13 cellular contexts compared by ENCODE assay signal in the genomic region with DNA sequence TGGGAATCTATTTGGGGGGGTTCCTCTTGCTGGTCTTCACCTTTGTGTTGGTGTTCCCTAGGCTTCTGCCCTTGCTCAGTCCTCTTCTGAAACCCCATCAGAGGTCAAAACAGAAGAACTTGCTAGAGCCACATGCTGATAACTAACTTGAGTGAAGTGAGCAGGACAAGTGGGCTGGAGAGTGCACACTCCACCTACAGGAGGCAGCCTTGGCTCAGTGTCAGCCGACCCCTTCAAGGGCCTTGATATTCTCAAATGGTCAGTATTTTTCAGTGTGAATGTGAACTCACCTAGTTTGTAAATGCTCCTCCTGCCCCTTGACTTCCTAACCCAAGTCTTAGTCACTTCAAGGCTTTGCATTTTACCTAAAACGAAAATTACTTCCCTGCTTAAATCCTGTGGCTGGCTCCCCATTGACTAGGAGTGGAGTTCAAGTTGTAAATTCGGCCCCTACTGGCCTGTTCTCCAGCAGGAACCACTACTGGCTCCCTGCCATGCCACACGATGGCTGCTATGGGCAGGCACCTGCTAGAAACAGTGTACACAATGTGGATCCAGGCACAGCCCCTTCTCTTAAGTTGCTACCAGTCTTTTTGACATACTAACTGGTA. TPM values are rescaled to one million over a fixed set of nuclear protein-coding genes. Genes with fewer than 3 reads are reported as not detected.
A peak's percentile ranks its signal among the peaks of the same experiment; 100 is the strongest.
DNase-seq lines count a peak whose midpoint lies in the region; ATAC-seq and TF ChIP-seq lines count a peak whose summit lies in the region.
"Had no signal": no experiment of that assay in that cellular context is flagged by ENCODE, and none has a peak within 500 bp of the region (broad histone marks: within the 10 kb centered on the region; RNA-seq: fewer than 3 reads in every experiment).

No MANE protein-coding gene starts in this region.

- TF ChIP-seq CTCF in GM12865 (IDR thresholded peaks at IDR 0.05; ENCODE audit: insufficient read depth, low read depth, low read length, missing control alignments) (peak; percentile 30), lower lobe of right lung (IDR thresholded peaks at IDR 0.05) (peak; percentile 16), ascending aorta (IDR thresholded peaks at IDR 0.05) (no peak), Calu3 (IDR thresholded peaks at IDR 0.05; ENCODE audit: unreplicated experiment) (no peak)

- no TSS peak for BruUV-seq in Calu3 (replicated peaks; lab: Mats Ljungman, UMichigan)

- ATAC-seq in lower lobe of right lung (peak; percentile 42 to 44), HG03432 (IDR thresholded peaks at IDR 0.05; ENCODE audit: unreplicated experiment) (no peak)

- H3K4me1 ChIP-seq in lower lobe of right lung (no peaks in the 10 kb centered on the region), ascending aorta (peaks cover 0 to 2% of the 10 kb centered on the region in 2 donors)

- H3K27ac ChIP-seq in lower lobe of right lung (no peak overlapping the region), ascending aorta (no peak overlapping the region)
- H3K27ac ChIP-seq: PC-9, tibial artery, VCaP had no signal

- H3K27ac Mint-ChIP-seq in Calu3 (ENCODE audit: unreplicated experiment), result no peak overlapping the region

- H3K9me3 Mint-ChIP-seq in Calu3 (ENCODE audit: low read depth, unreplicated experiment), result no peaks in the 10 kb centered on the region

- DNase-seq in GM12865 (ENCODE audit: low read depth), result peak; percentile 48
- peak; percentile 58 for DNase-seq in HuH-7 (ENCODE audit: low spot score)
- peak; percentile 21 for DNase-seq in amniotic epithelial cell (ENCODE audit: low read depth)
- DNase-seq in lower lobe of right lung, result peak; percentile 53
- no peak for DNase-seq in ascending aorta (ENCODE audit: low spot score in 2 of 2)
- DNase-seq in NCI-H187 (lab: John Stamatoyannopoulos, UW), result no peak
- no peak for DNase-seq in Calu3
- DNase-seq: foreskin melanocyte, PC-9, tibial artery had no signal

- H3K27me3 ChIP-seq in lower lobe of right lung (ENCODE audit: low read depth) (peaks cover 5% of the 10 kb centered on the region), ascending aorta (no peaks in the 10 kb centered on the region)

- no peak overlapping the region for H3K4me3 Mint-ChIP-seq in Calu3 (ENCODE audit: low read depth, unreplicated experiment)

- H3K27me3 Mint-ChIP-seq in Calu3 (ENCODE audit: unreplicated experiment), result peaks cover 13% of the 10 kb centered on the region

- no peaks in the 10 kb centered on the region for H3K4me1 Mint-ChIP-seq in Calu3 (ENCODE audit: low read depth, unreplicated experiment)

- H3K36me3 ChIP-seq in lower lobe of right lung, result no peaks in the 10 kb centered on the region
- H3K36me3 ChIP-seq in ascending aorta, result no peaks in the 10 kb centered on the region
- H3K36me3 ChIP-seq: tibial artery had no signal

- peaks cover 11% of the 10 kb centered on the region for H3K36me3 Mint-ChIP-seq in Calu3 (ENCODE audit: insufficient read depth, unreplicated experiment)

- CTCF ChIA-PET in Calu3 (lab: Charles Lee), result no interaction called here

- no peaks in the 10 kb centered on the region for H3K9me3 ChIP-seq in lower lobe of right lung
- H3K9me3 ChIP-seq in ascending aorta, result no peaks in the 10 kb centered on the region
- H3K9me3 ChIP-seq: tibial artery had no signal

- intact Hi-C loops in lower lobe of right lung (cut with DNase I) (no loop called here), ascending aorta (cut with DNase I) (no loop called here), Calu3 (cut with micrococcal nuclease; ENCODE audit: unreplicated experiment) (no loop called here)

- H3K4me3 ChIP-seq in GM12865 (ENCODE audit: low read depth, low read length) (no peak overlapping the region), lower lobe of right lung (no peak overlapping the region), ascending aorta (no peak overlapping the region)
- H3K4me3 ChIP-seq: PC-9, tibial artery had no signal

RNA-seq across cellular contexts. Expression of gene SLC1A3, which starts 3.6 kb away (rescaled TPM):
- total RNA-seq in lower lobe of right lung (52.1 TPM), ascending aorta (3.0 TPM), Calu3 (2022) (6.0 and 7.9 TPM in 2 replicates)
- total RNA-seq: lung microvascular endothelial cell had no signal

Comparison
In these comparisons a context has a peak if more than half of its experiments do, and no peak if none do; other contexts are left out.
1. DNase-seq: peak in GM12865 (single experiment), HuH-7 (single experiment), amniotic epithelial cell (single experiment) and lower lobe of right lung (single experiment); none in ascending aorta (0 of 2), NCI-H187 (0 of 2) and Calu3 (single experiment).
2. CTCF ChIP-seq: peak in GM12865 (single experiment) and lower lobe of right lung (single experiment); none in ascending aorta (0 of 3) and Calu3 (single experiment).